ENCODE assay signal across 8 cellular contexts in the genomic region with DNA sequence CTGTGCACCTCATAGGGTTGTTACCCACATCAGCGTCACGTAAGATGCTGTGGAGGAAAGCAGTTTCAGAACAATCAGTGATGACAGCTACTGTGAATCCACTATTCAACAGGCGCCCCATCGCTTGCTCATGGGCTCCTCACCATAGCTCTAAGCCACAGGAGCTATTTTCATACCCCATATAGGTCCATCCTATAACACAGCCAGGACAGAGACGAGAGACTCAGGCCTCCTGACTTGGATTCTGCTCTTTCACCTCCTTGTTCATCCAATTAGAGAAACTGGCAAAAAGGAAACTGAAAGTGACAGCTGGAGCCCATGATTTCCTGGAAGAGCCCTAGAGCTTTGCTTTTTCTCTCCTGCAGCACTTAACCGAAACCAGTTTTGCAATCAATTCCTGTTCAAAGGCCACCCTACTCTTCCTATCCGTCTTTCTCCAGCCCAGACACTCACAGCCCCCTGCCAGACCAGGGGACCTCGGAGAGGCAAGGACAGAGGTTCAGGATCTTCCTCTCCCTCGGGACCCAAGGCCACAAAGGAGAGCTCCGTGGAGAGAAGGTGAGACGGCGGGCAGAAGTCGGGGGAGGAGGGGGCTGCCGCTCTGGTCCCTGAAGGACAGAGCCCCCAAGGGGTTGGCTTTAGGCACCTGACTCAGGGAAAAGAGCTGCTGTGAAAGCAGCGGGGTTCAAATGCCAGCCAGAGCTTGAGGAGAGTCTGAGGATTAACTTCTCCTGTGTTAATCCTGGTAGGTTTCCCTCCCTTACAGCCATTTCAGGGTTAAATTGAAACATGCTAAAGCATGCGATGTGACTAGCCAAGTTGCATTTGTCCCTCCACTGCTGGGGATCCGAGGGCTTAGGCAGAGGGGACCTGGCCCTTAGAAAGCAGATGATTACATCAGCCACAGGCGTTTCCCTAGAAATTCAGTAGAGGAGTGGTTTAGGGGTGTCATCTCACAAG. TPM values are rescaled to one million over a fixed set of nuclear protein-coding genes. Genes with fewer than 3 reads are reported as not detected.
DNase-seq lines count a peak whose midpoint lies in the region; ATAC-seq and TF ChIP-seq lines count a peak whose summit lies in the region.

A gene with protein sequence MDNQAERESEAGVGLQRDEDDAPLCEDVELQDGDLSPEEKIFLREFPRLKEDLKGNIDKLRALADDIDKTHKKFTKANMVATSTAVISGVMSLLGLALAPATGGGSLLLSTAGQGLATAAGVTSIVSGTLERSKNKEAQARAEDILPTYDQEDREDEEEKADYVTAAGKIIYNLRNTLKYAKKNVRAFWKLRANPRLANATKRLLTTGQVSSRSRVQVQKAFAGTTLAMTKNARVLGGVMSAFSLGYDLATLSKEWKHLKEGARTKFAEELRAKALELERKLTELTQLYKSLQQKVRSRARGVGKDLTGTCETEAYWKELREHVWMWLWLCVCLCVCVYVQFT (plus strand): TSS at position 381 of the 960 bp plus-strand sequence. CDS start 7,980 bp downstream, outside the sequence.

- DNase-seq in GM06990 (ENCODE audit: extremely low read depth, insufficient read length) (peak; percentile 72), SJCRH30 (peak; percentile 33 to 68), glomerular endothelial cell (ENCODE audit: extremely low read depth, low read depth, low spot score) (no peak), prostate gland (ENCODE audit: low spot score) (peak; percentile 58), vagina (ENCODE audit: extremely low spot score in 2 of 2) (peak in 1 of 2 donors; percentile 93), islet precursor cell (no peak)
- peak; percentile 84 for DNase-seq in activated naive CD4-positive, alpha-beta T cell treated with anti-CD3 and anti-CD28 coated beads for 36 hours

- no peaks in the 10 kb centered on the region for H3K36me3 ChIP-seq in GM06990 (ENCODE audit: control insufficient read depth, insufficient read depth, low read length)
- H3K36me3 ChIP-seq in SJCRH30 = no peaks in the 10 kb centered on the region
- no peaks in the 10 kb centered on the region for H3K36me3 ChIP-seq in prostate gland
- H3K36me3 ChIP-seq in vagina = no peaks in the 10 kb centered on the region

- CTCF ChIA-PET in activated naive CD4-positive, alpha-beta T cell treated with anti-CD3 and anti-CD28 coated beads for 36 hours (lab: Charles Lee) = interaction anchor here (0.7 to 1.8 kb wide), 5 partner anchors 12 to 687 kb away, joined by 3 to 13 read pairs (median 5); no protein-coding TSS in a partner anchor

- TF ChIP-seq POLR2A in prostate gland (IDR thresholded peaks at IDR 0.05) (no peak), vagina (IDR thresholded peaks at IDR 0.05) (no peak)

- H3K9me3 Mint-ChIP-seq in activated naive CD4-positive, alpha-beta T cell treated with anti-CD3 and anti-CD28 coated beads for 36 hours = peaks cover 3% of the 10 kb centered on the region

- peak within 1 kb of the TSS; percentile 100 for H3K27ac Mint-ChIP-seq in activated naive CD4-positive, alpha-beta T cell treated with anti-CD3 and anti-CD28 coated beads for 36 hours

- no peak for TF ChIP-seq CTCF in GM06990 (IDR thresholded peaks at IDR 0.05; ENCODE audit: insufficient read depth, low read length, poor library complexity, severe bottlenecking)
- TF ChIP-seq CTCF in prostate gland (IDR thresholded peaks at IDR 0.05) = peak in 1 of 4 experiments; percentile 6
- TF ChIP-seq CTCF in vagina (IDR thresholded peaks at IDR 0.05) = no peak

- peak within 1 kb of the TSS; percentile 75 for H3K4me3 ChIP-seq in GM06990 (replicated peaks; ENCODE audit: low read depth, low read length)
- H3K4me3 ChIP-seq in SJCRH30 = peak within 1 kb of the TSS; percentile 63
- peak within 1 kb of the TSS; percentile 44 to 63 for H3K4me3 ChIP-seq in prostate gland
- peak within 1 kb of the TSS; percentile 58 to 68 for H3K4me3 ChIP-seq in vagina

- H3K4me3 Mint-ChIP-seq in activated naive CD4-positive, alpha-beta T cell treated with anti-CD3 and anti-CD28 coated beads for 36 hours = peak within 1 kb of the TSS; percentile 98

- intact Hi-C loops in activated naive CD4-positive, alpha-beta T cell treated with anti-CD3 and anti-CD28 coated beads for 36 hours (cut with micrococcal nuclease) = loop anchor here (1.0 to 5.0 kb wide), 6 partner anchors 12 to 834 kb away; no protein-coding TSS in a partner anchor
- intact Hi-C loops in prostate gland (cut with DNase I) (no loop called here), vagina (cut with DNase I) (no loop called here)

- peak; percentile 48 for ATAC-seq in HG03095 (IDR thresholded peaks at IDR 0.05; ENCODE audit: unreplicated experiment)

- WGBS in prostate gland = 8% methylated on average over 18 of the region's 18 CpGs

- no peaks in the 10 kb centered on the region for H3K27me3 ChIP-seq in GM06990 (replicated peaks; ENCODE audit: control insufficient read depth, insufficient read depth, low read length)
- no peaks in the 10 kb centered on the region for H3K27me3 ChIP-seq in SJCRH30
- no peaks in the 10 kb centered on the region for H3K27me3 ChIP-seq in prostate gland (replicated peaks; ENCODE audit: insufficient read depth)
- no peaks in the 10 kb centered on the region for H3K27me3 ChIP-seq in vagina

- H3K4me1 ChIP-seq in SJCRH30 = peaks cover 14% of the 10 kb centered on the region
- H3K4me1 ChIP-seq in prostate gland (replicated peaks) = no peaks in the 10 kb centered on the region
- H3K4me1 ChIP-seq in vagina = peaks cover 32% of the 10 kb centered on the region

- H3K4me1 Mint-ChIP-seq in activated naive CD4-positive, alpha-beta T cell treated with anti-CD3 and anti-CD28 coated beads for 36 hours (ENCODE audit: low read depth) = peaks cover 36% of the 10 kb centered on the region

- no peaks in the 10 kb centered on the region for H3K9me3 ChIP-seq in SJCRH30 (replicated peaks)
- no peaks in the 10 kb centered on the region for H3K9me3 ChIP-seq in prostate gland
- no peaks in the 10 kb centered on the region for H3K9me3 ChIP-seq in vagina

- peaks cover 33% of the 10 kb centered on the region for H3K36me3 Mint-ChIP-seq in activated naive CD4-positive, alpha-beta T cell treated with anti-CD3 and anti-CD28 coated beads for 36 hours (ENCODE audit: low read depth)

- H3K27me3 Mint-ChIP-seq in activated naive CD4-positive, alpha-beta T cell treated with anti-CD3 and anti-CD28 coated beads for 36 hours (ENCODE audit: low read depth) = no peaks in the 10 kb centered on the region

- H3K27ac ChIP-seq in SJCRH30 = peak within 1 kb of the TSS; percentile 70
- H3K27ac ChIP-seq in prostate gland = peak within 1 kb of the TSS; percentile 82 to 87
- H3K27ac ChIP-seq in vagina = peak within 1 kb of the TSS; percentile 92

RNA-seq across cellular contexts. Expression of the gene that starts here (rescaled TPM):
- 5.0 and 5.6 TPM in 2 replicates for total RNA-seq in SJCRH30 (2014; rRNA removed; shearing (Covaris generic))
- total RNA-seq in activated naive CD4-positive, alpha-beta T cell treated with anti-CD3 and anti-CD28 coated beads for 36 hours = 10 to 100 TPM; 33.6 to 33.8 TPM
- total RNA-seq in glomerular endothelial cell (9.6 and 10.7 TPM in 2 replicates), prostate gland (10 to 100 TPM in 1 of 2 donors, 1 to 10 TPM in 1; 8.7 to 14.6 TPM), vagina (11.5 TPM)

Comparison
In these comparisons a context has a peak if more than half of its experiments do, and no peak if none do; other contexts are left out.
1. DNase-seq: peak in GM06990 (single experiment), SJCRH30 (2 of 2), activated naive CD4-positive, alpha-beta T cell treated with anti-CD3 and anti-CD28 coated beads for 36 hours (single experiment) and prostate gland (single experiment); none in glomerular endothelial cell (single experiment) and islet precursor cell (single experiment).
2. Peak in every context shown above with its lines, with median percentiles within 50 percentile points of each other: H3K4me3 ChIP-seq and H3K27ac ChIP-seq.